In the genomic region with DNA sequence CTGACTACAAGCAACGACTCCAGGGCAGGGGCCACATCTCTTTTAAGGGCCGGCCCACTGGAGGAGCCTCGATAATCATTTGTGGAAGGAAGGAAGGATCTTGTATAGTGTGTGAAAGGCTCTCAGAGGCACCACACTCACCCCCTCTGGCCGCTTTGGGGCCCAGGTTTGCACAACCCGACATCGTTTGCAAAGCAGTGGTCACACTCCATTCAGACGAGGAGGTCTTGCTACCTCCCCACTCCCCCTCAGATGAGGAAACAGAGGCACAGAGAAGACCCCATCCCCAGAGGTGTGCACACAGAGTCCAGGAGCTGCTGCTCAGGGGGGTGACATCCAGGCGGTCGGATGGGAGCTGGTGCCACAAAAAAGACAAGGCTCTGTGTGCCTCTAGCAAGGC, we compare ENCODE assay signal across 13 cellular contexts.
"Had no signal": no experiment of that assay in that cellular context is flagged by ENCODE, and none has a peak within 500 bp of the region (broad histone marks: within the 10 kb centered on the region; RNA-seq: fewer than 3 reads in every experiment).

No MANE protein-coding gene starts in this region.

- ATAC-seq: activated CD4-positive, CD25-positive, alpha-beta regulatory T cell treated with anti-CD3 and anti-CD28 coated beads, Interleukin-2, amount 50 U/mL, for 24 hours; activated T-cell treated with anti-CD3 and anti-CD28 coated beads, Interleukin-2, amount 50 U/mL, for 4 hours; pancreas had no signal

- H3K27ac ChIP-seq: cardiac muscle cell, colonic mucosa, esophagus muscularis mucosa, hepatocyte, pancreas, sigmoid colon, spleen, tibial artery had no signal

- H3K36me3 Mint-ChIP-seq: activated CD4-positive, alpha-beta memory T cell treated with anti-CD3 and anti-CD28 coated beads for 36 hours had no signal

- H3K27me3 Mint-ChIP-seq: activated CD4-positive, alpha-beta memory T cell treated with anti-CD3 and anti-CD28 coated beads for 36 hours had no signal

- H3K9me3 Mint-ChIP-seq: activated CD4-positive, alpha-beta memory T cell treated with anti-CD3 and anti-CD28 coated beads for 36 hours; activated T-cell treated with anti-CD3 and anti-CD28 coated beads, Interleukin-2, amount 50 U/mL, for 4 hours had no signal

- DNase-seq: activated CD4-positive, alpha-beta memory T cell treated with anti-CD3 and anti-CD28 coated beads for 36 hours; activated effector memory CD4-positive, alpha-beta T cell treated with Interleukin-2 at 50 U/mL for 16 hours; activated naive CD4-positive, alpha-beta T cell treated with anti-CD3 and anti-CD28 coated beads, Interleukin-2, amount 50 U/mL, for 16 hours; activated T-cell treated with anti-CD3 and anti-CD28 coated beads, Interleukin-2, amount 50 U/mL, for 4 hours; colonic mucosa; sigmoid colon; spleen; tibial artery had no signal

- H3K4me3 Mint-ChIP-seq: activated CD4-positive, alpha-beta memory T cell treated with anti-CD3 and anti-CD28 coated beads for 36 hours; activated T-cell treated with anti-CD3 and anti-CD28 coated beads, Interleukin-2, amount 50 U/mL, for 4 hours had no signal

- H3K27me3 ChIP-seq: cardiac muscle cell, colonic mucosa, esophagus muscularis mucosa, hepatocyte, pancreas, sigmoid colon, spleen, tibial artery had no signal

- H3K27ac Mint-ChIP-seq: activated CD4-positive, alpha-beta memory T cell treated with anti-CD3 and anti-CD28 coated beads for 36 hours had no signal
